8 cellular contexts compared by ENCODE assay signal in genomic region chr3:183697610-183698317, GRCh38. TPM values are rescaled to one million over a fixed set of nuclear protein-coding genes. Genes with fewer than 3 reads are reported as not detected.
A peak's percentile ranks its signal among the peaks of the same experiment; 100 is the strongest.
DNase-seq lines count a peak whose midpoint lies in the region; ATAC-seq, FAIRE-seq and TF ChIP-seq lines count a peak whose summit lies in the region.

Gene YEATS2 (plus strand): TSS chr3:183697797. CDS start chr3:183715163, 17,366 bp downstream.

- TF ChIP-seq EP300 in HepG2 (IDR thresholded peaks at IDR 0.05; ENCODE audit: low read depth in 2 of 2, low read length in 2 of 2), result no peak
- no peak for TF ChIP-seq EP300 in HepG2 (CRISPR knock-in tag; IDR thresholded peaks at IDR 0.05; ENCODE audit: borderline replicate concordance)

- peak within 1 kb of the TSS; percentile 65 for H2AFZ ChIP-seq in HepG2 (ENCODE audit: low read length)

- peak within 1 kb of the TSS; percentile 85 for H3K4me2 ChIP-seq in HepG2 (ENCODE audit: low read depth, low read length)

- peak; percentile 65 to 85 for TF ChIP-seq POLR2A in HepG2 (IDR thresholded peaks at IDR 0.05; ENCODE audit: insufficient read depth in 1 of 2, low read depth in 2 of 2, low read length in 2 of 2)

- peak within 1 kb of the TSS; percentile 72 for H3K27ac ChIP-seq in HepG2 (ENCODE audit: extremely low read length, insufficient read depth, low read length)

- WGBS in HepG2 (ENCODE audit: low lambda C conversion rate), result 0% methylated on average over 1 of the region's 89 CpGs

- H3K4me1 ChIP-seq in HepG2 (ENCODE audit: insufficient read depth, low read length), result peaks cover 58% of the 10 kb centered on the region

- peaks cover 11% of the 10 kb centered on the region for H4K20me1 ChIP-seq in HepG2 (ENCODE audit: insufficient read depth, low read length)

- in situ Hi-C loops in HepG2 (cut with HindIII; ENCODE audit: extremely low pct_ligation_motif_present, low pct_unique_long_range_greater_than_20kb), result no loop called here

- H3K9me3 Mint-ChIP-seq in activated CD4-positive, alpha-beta T cell treated with anti-CD3 and anti-CD28 coated beads, Interleukin-2, amount 10 ng/mL, durations not matched to agents 24 days and 14 days, result no peaks in the 10 kb centered on the region
- H3K9me3 Mint-ChIP-seq in dendritic cell treated with granulocyte-macrophage colony-stimulating factor and Interleukin-4, amounts not matched to agents 40 ng/mL and 50 ng/mL, for 4 days, result no peaks in the 10 kb centered on the region

- peaks cover 2 to 5% of the 10 kb centered on the region in 2 experiments; a peak in 1 of 5 replicates for H3K36me3 ChIP-seq in HepG2 (replicated peaks in 1 of 2; ENCODE audit: control insufficient read depth in 1 of 2, insufficient read depth in 2 of 2, low read length in 2 of 2)

- no peak for DNase-seq in AG09309 (ENCODE audit: low read depth)
- DNase-seq in NCI-H524 (lab: John Stamatoyannopoulos, UW), result peak; percentile 55 to 82
- peak; percentile 91 for DNase-seq in activated CD4-positive, alpha-beta T cell treated with anti-CD3 and anti-CD28 coated beads, Interleukin-2, amount 10 ng/mL, durations not matched to agents 24 days and 14 days
- peak; percentile 31 for DNase-seq in HepG2 (ENCODE audit: low spot score)
- peak; percentile 71 to 79 for DNase-seq in stimulated activated CD4-positive, alpha-beta T cell treated with anti-CD3 and anti-CD28 coated beads, Interleukin-2, amount 100 ng/mL, for 48 hours

- peak within 1 kb of the TSS; percentile 92 for H3K4me3 Mint-ChIP-seq in activated CD4-positive, alpha-beta T cell treated with anti-CD3 and anti-CD28 coated beads, Interleukin-2, amount 10 ng/mL, durations not matched to agents 24 days and 14 days
- H3K4me3 Mint-ChIP-seq in dendritic cell treated with granulocyte-macrophage colony-stimulating factor and Interleukin-4, amounts not matched to agents 40 ng/mL and 50 ng/mL, for 4 days, result peak within 1 kb of the TSS; percentile 79

- TF ChIP-seq CTCF in AG09309 (IDR thresholded peaks at IDR 0.05; ENCODE audit: control insufficient read depth, insufficient read depth, low read depth, low read length, missing control alignments) (no peak), HepG2 (CRISPR knock-in tag; IDR thresholded peaks at IDR 0.05) (no peak)

- POLR2A ChIA-PET in HepG2 (lab: Yijun Ruan, JAX), result interaction anchor here (0.6 to 1.9 kb wide), 5 partner anchors 8 to 250 kb away, joined by 3 to 13 read pairs (median 4); partner anchors contain the start of gene KLHL24

- BruUV-seq in HepG2 (replicated peaks; lab: Mats Ljungman, UMichigan), result no TSS peak

- ATAC-seq in GM18907 (IDR thresholded peaks at IDR 0.05; ENCODE audit: unreplicated experiment) (peak; percentile 78), HG03108 (IDR thresholded peaks at IDR 0.05; ENCODE audit: unreplicated experiment) (peak; percentile 69), HepG2 (peak; percentile 83)

- CTCF ChIA-PET in HepG2 (lab: Yijun Ruan, JAX; ENCODE audit: low intra/inter-chr PET ratio, low total read pairs), result no interaction called here

- H3K36me3 Mint-ChIP-seq in activated CD4-positive, alpha-beta T cell treated with anti-CD3 and anti-CD28 coated beads, Interleukin-2, amount 10 ng/mL, durations not matched to agents 24 days and 14 days (ENCODE audit: low read depth), result peaks cover 25% of the 10 kb centered on the region
- peaks cover 36% of the 10 kb centered on the region for H3K36me3 Mint-ChIP-seq in dendritic cell treated with granulocyte-macrophage colony-stimulating factor and Interleukin-4, amounts not matched to agents 40 ng/mL and 50 ng/mL, for 4 days (ENCODE audit: low read depth)

- peaks cover 31% of the 10 kb centered on the region for H3K4me1 Mint-ChIP-seq in activated CD4-positive, alpha-beta T cell treated with anti-CD3 and anti-CD28 coated beads, Interleukin-2, amount 10 ng/mL, durations not matched to agents 24 days and 14 days
- H3K4me1 Mint-ChIP-seq in dendritic cell treated with granulocyte-macrophage colony-stimulating factor and Interleukin-4, amounts not matched to agents 40 ng/mL and 50 ng/mL, for 4 days (ENCODE audit: low read depth), result peaks cover 38% of the 10 kb centered on the region

- no peak for FAIRE-seq in HepG2 (lab: Jason Lieb, UNC)

- peak within 1 kb of the TSS; percentile 85 for H3K27ac Mint-ChIP-seq in activated CD4-positive, alpha-beta T cell treated with anti-CD3 and anti-CD28 coated beads, Interleukin-2, amount 10 ng/mL, durations not matched to agents 24 days and 14 days
- peak within 1 kb of the TSS; percentile 85 for H3K27ac Mint-ChIP-seq in dendritic cell treated with granulocyte-macrophage colony-stimulating factor and Interleukin-4, amounts not matched to agents 40 ng/mL and 50 ng/mL, for 4 days

- H3K27me3 ChIP-seq in HepG2 (ENCODE audit: control insufficient read depth in 1 of 2, insufficient read depth in 2 of 2, low read length in 2 of 2), result no peaks in the 10 kb centered on the region; a peak in 1 of 5 replicates

- H3K27me3 Mint-ChIP-seq in activated CD4-positive, alpha-beta T cell treated with anti-CD3 and anti-CD28 coated beads, Interleukin-2, amount 10 ng/mL, durations not matched to agents 24 days and 14 days, result no peaks in the 10 kb centered on the region
- H3K27me3 Mint-ChIP-seq in dendritic cell treated with granulocyte-macrophage colony-stimulating factor and Interleukin-4, amounts not matched to agents 40 ng/mL and 50 ng/mL, for 4 days, result peaks cover 4% of the 10 kb centered on the region

- H3K4me3 ChIP-seq in AG09309 (ENCODE audit: control insufficient read depth, low read depth, low read length) (peak within 1 kb of the TSS; percentile 91), HepG2 (replicated peaks in 1 of 3; ENCODE audit: insufficient read depth in 1 of 3, low read depth in 2 of 3, low read length in 3 of 3) (peak within 1 kb of the TSS; percentile 89 to 93 (median 90))

- peaks cover 49% of the 10 kb centered on the region for H3K79me2 ChIP-seq in HepG2 (ENCODE audit: insufficient read depth, low read length)

- TF ChIP-seq RAD21 in HepG2 (CRISPR knock-in tag; IDR thresholded peaks at IDR 0.05), result peak; percentile 63

- intact Hi-C loops in activated CD4-positive, alpha-beta T cell treated with anti-CD3 and anti-CD28 coated beads, Interleukin-2, amount 10 ng/mL, durations not matched to agents 24 days and 14 days (cut with micrococcal nuclease), result loop anchor here (1.0 to 5.0 kb wide), 3 partner anchors 61 to 460 kb away; partner anchors contain the start of genes DVL3 and KLHL6
- intact Hi-C loops in dendritic cell treated with granulocyte-macrophage colony-stimulating factor and Interleukin-4, amounts not matched to agents 40 ng/mL and 50 ng/mL, for 4 days (cut with micrococcal nuclease), result loop anchor here (2.0 kb wide), 1 partner anchor 61 kb away; no protein-coding TSS in a partner anchor
- intact Hi-C loops in HepG2 (cut with micrococcal nuclease; ENCODE audit: unreplicated experiment), result loop anchor here (5.0 kb wide), 1 partner anchor 60 kb away; the partner anchor contains the start of gene KLHL24

- no peaks in the 10 kb centered on the region for H3K9me3 ChIP-seq in HepG2 (ENCODE audit: low read length)

- peak within 1 kb of the TSS; percentile 86 for H3K9ac ChIP-seq in HepG2 (ENCODE audit: insufficient read depth, low read depth, low read length)

TF ChIP-seq in HepG2, 621 proteins besides CTCF, POLR2A, EP300 and RAD21 (continues in another document):
- 0 out of 2 replicates have a peak, but pooled peaks have one; percentile 73 for TF ChIP-seq NR0B2 (CRISPR knock-in tag; IDR thresholded peaks at IDR 0.05)
- 0 out of 2 replicates have a peak, but pooled peaks have one; percentile 73 for TF ChIP-seq ZNF784 (CRISPR knock-in tag; IDR thresholded peaks at IDR 0.05; ENCODE audit: borderline replicate concordance)
- no peak for TF ChIP-seq BRD4 (CRISPR knock-in tag; IDR thresholded peaks at IDR 0.05)
- TF ChIP-seq ZNF343 (CRISPR knock-in tag; IDR thresholded peaks at IDR 0.05), result 0 out of 2 replicates have a peak, but pooled peaks have one; percentile 70
- TF ChIP-seq ZNF816 (CRISPR knock-in tag; IDR thresholded peaks at IDR 0.05; ENCODE audit: borderline replicate concordance), result no peak; the same call in 1 of the 2 replicates

RNA-seq across cellular contexts. Expression of gene YEATS2, which starts in this region (rescaled TPM):
- total RNA-seq in activated CD4-positive, alpha-beta T cell treated with anti-CD3 and anti-CD28 coated beads, Interleukin-2, amount 10 ng/mL, durations not matched to agents 24 days and 14 days, result 58.4 and 62.2 TPM in 2 replicates
- 16.0 and 18.6 TPM in 2 replicates for total RNA-seq in HepG2 (2016; rRNA removed; fragmentation: Illumina TruSeq; extraction: Trizol)
- 19.5 and 20.6 TPM in 2 replicates for total RNA-seq in HepG2 (2016; cell fraction: cytosol; rRNA removed; fragmentation: Illumina TruSeq; extraction: Trizol; ENCODE audit: low read depth)
- total RNA-seq in HepG2 (2016; cell fraction: insoluble cytoplasmic fraction; rRNA removed; fragmentation: Illumina TruSeq; extraction: Trizol), result 15.9 and 18.0 TPM in 2 replicates
- total RNA-seq in HepG2 (2016; cell fraction: membrane; rRNA removed; fragmentation: Illumina TruSeq; extraction: Trizol), result 14.2 and 15.9 TPM in 2 replicates
- 19.0 and 21.4 TPM in 2 replicates for total RNA-seq in HepG2 (2016; cell fraction: nucleus; rRNA removed; fragmentation: Illumina TruSeq; extraction: Trizol)
- polyA plus RNA-seq in HepG2 (2011; rRNA removed), result 28.4 and 33.7 TPM in 2 replicates
- 21.7 and 23.4 TPM in 2 replicates for polyA plus RNA-seq in HepG2 (2011; cell fraction: cytosol; rRNA removed)
- polyA plus RNA-seq in HepG2 (2011; cell fraction: nucleus; rRNA removed), result 31.5 and 34.8 TPM in 2 replicates
- 21.3 and 23.8 TPM in 2 replicates for polyA plus RNA-seq in HepG2 (2012)
- 1.2 and 1.4 TPM in 2 replicates for polyA plus RNA-seq in HepG2 (2016; cell fraction: cytosol; fragmentation: Illumina TruSeq; extraction: Trizol; ENCODE audit: low read depth)
- polyA plus RNA-seq in HepG2 (2016; cell fraction: insoluble cytoplasmic fraction; fragmentation: Illumina TruSeq; extraction: Trizol; ENCODE audit: low read depth), result 11.5 and 14.0 TPM in 2 replicates
- 3.2 and 3.9 TPM in 2 replicates for polyA plus RNA-seq in HepG2 (2016; cell fraction: membrane; fragmentation: Illumina TruSeq; extraction: Trizol; ENCODE audit: low read depth)
- 26.1 and 26.4 TPM in 2 replicates for polyA plus RNA-seq in HepG2 (2016; cell fraction: nucleus; fragmentation: Illumina TruSeq; extraction: Trizol; ENCODE audit: insufficient read depth, low read depth)
- 36.6 and 46.9 TPM in 2 replicates for polyA minus RNA-seq in HepG2 (2011; rRNA and poly(A)+ RNA removed; ENCODE audit: low replicate concordance)
- 24.4 and 26.9 TPM in 2 replicates for polyA minus RNA-seq in HepG2 (2011; cell fraction: cytosol; rRNA and poly(A)+ RNA removed)
- 48.4 and 51.5 TPM in 2 replicates for polyA minus RNA-seq in HepG2 (2011; cell fraction: nucleus; rRNA and poly(A)+ RNA removed)
